1 cellular context compared by ENCODE assay signal in the genomic region with DNA sequence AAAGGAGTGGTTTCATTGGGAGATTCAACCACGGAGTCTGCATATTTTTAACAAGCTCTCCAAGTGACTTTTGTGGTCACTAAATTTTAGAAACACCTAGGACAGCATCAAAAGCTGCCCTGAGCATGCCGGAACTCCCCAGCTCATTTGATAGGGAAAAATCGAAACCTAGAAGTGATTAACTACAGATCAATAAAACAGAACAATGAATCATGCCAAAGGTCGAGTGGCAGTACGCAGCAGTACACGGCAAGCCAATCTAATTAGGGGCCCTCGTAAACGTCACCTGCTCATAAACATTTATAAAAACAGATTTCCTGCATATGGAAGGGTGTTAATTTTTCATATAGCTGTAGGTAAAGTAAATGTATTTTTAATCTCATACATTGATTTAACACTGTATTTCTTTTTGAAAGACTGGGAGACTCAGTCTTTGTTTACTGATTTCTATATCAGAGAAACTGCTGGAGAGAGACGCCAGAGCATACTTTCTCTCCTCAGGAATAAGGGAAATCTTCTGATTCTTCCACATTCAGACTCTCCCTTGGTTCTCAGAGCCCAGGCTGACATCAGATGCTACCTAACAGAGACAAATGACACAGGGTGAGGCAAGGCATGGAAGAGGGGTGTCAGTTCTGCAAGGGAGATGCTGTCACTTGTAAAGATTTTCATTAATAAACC.
TF ChIP-seq lines count a peak whose summit lies in the region.

No MANE protein-coding gene starts in this region.

TF ChIP-seq in WTC11, 78 proteins besides CTCF, POLR2A, EP300 and RAD21 (continued from another document):
- TF ChIP-seq, protein P1, sequence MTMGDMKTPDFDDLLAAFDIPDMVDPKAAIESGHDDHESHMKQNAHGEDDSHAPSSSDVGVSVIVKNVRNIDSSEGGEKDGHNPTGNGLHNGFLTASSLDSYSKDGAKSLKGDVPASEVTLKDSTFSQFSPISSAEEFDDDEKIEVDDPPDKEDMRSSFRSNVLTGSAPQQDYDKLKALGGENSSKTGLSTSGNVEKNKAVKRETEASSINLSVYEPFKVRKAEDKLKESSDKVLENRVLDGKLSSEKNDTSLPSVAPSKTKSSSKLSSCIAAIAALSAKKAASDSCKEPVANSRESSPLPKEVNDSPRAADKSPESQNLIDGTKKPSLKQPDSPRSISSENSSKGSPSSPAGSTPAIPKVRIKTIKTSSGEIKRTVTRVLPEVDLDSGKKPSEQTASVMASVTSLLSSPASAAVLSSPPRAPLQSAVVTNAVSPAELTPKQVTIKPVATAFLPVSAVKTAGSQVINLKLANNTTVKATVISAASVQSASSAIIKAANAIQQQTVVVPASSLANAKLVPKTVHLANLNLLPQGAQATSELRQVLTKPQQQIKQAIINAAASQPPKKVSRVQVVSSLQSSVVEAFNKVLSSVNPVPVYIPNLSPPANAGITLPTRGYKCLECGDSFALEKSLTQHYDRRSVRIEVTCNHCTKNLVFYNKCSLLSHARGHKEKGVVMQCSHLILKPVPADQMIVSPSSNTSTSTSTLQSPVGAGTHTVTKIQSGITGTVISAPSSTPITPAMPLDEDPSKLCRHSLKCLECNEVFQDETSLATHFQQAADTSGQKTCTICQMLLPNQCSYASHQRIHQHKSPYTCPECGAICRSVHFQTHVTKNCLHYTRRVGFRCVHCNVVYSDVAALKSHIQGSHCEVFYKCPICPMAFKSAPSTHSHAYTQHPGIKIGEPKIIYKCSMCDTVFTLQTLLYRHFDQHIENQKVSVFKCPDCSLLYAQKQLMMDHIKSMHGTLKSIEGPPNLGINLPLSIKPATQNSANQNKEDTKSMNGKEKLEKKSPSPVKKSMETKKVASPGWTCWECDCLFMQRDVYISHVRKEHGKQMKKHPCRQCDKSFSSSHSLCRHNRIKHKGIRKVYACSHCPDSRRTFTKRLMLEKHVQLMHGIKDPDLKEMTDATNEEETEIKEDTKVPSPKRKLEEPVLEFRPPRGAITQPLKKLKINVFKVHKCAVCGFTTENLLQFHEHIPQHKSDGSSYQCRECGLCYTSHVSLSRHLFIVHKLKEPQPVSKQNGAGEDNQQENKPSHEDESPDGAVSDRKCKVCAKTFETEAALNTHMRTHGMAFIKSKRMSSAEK (CRISPR knock-in tag; IDR thresholded peaks at IDR 0.05; ENCODE audit: borderline replicate concordance), result no peak
